In the genomic region with DNA sequence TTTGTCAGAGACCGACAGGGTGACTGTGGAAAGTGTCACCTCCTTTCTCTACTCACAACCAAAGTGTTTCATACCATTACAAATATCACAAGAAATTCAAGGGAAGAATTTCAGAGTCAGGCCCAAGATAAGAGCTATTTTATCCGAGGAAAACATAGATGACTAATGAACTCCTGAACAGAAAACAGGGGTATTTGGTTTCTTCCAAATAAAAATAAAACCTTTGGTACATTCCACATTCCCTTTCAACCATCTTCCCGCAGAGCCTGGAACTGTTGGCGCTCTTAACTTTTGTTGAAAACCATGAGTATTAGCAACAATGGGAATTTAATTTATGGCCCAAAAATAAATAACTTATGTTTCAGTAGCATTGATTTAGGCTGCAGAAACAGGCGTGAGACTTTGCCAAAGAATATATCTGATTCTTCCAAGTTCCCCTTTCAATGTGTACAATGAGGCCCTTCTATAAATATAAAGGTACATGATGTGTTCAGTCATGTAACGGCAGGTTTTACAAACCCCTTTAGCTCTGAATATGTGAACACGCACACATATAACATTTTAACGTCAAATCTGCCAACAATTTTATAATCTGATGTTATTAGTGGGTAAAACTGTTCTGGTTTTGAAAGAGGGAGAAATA, we compare ENCODE assay signal across 1 cellular context.
TF ChIP-seq lines count a peak whose summit lies in the region.

No MANE protein-coding gene starts in this region.

TF ChIP-seq in SK-N-SH treated with all-trans-retinoic acid at 6 μM for 48 hours, 23 proteins besides CTCF, POLR2A, EP300 and RAD21 (continued from another document):
- TF ChIP-seq, protein P1, sequence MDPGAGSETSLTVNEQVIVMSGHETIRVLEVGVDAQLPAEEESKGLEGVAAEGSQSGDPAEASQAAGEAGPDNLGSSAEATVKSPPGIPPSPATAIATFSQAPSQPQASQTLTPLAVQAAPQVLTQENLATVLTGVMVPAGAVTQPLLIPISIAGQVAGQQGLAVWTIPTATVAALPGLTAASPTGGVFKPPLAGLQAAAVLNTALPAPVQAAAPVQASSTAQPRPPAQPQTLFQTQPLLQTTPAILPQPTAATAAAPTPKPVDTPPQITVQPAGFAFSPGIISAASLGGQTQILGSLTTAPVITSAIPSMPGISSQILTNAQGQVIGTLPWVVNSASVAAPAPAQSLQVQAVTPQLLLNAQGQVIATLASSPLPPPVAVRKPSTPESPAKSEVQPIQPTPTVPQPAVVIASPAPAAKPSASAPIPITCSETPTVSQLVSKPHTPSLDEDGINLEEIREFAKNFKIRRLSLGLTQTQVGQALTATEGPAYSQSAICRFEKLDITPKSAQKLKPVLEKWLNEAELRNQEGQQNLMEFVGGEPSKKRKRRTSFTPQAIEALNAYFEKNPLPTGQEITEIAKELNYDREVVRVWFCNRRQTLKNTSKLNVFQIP (CRISPR knock-in tag; IDR thresholded peaks at IDR 0.05; ENCODE audit: borderline replicate concordance, low read depth): no peak
- TF ChIP-seq ZNF8 (CRISPR knock-in tag; IDR thresholded peaks at IDR 0.05): no peak
- TF ChIP-seq, protein P2, sequence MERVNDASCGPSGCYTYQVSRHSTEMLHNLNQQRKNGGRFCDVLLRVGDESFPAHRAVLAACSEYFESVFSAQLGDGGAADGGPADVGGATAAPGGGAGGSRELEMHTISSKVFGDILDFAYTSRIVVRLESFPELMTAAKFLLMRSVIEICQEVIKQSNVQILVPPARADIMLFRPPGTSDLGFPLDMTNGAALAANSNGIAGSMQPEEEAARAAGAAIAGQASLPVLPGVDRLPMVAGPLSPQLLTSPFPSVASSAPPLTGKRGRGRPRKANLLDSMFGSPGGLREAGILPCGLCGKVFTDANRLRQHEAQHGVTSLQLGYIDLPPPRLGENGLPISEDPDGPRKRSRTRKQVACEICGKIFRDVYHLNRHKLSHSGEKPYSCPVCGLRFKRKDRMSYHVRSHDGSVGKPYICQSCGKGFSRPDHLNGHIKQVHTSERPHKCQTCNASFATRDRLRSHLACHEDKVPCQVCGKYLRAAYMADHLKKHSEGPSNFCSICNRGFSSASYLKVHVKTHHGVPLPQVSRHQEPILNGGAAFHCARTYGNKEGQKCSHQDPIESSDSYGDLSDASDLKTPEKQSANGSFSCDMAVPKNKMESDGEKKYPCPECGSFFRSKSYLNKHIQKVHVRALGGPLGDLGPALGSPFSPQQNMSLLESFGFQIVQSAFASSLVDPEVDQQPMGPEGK (CRISPR knock-in tag; IDR thresholded peaks at IDR 0.05; ENCODE audit: borderline replicate concordance): no peak
